In the genomic region with DNA sequence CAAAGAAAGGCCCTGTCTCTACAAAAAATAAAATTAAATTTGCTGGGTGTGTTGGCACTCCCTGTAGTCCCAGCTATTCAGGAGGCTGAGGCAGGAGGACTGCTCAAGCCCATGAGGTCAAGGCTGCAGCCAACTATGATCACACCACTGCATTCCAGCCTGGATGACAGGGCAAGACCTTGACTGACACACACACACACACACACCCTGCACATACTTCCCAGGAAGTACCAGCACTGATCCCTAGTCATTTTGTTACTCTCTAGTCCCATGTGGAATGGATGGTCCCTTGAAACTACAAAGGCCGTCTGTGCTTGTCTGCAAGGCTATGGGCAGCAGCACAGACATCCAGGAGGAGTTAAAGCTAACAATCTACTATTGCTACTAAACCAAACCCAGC, we compare ENCODE assay signal across 27 cellular contexts. TPM values are rescaled to one million over a fixed set of nuclear protein-coding genes. Genes with fewer than 3 reads are reported as not detected.
DNase-seq lines count a peak whose midpoint lies in the region; ATAC-seq, FAIRE-seq and TF ChIP-seq lines count a peak whose summit lies in the region.
"Had no signal": no experiment of that assay in that cellular context is flagged by ENCODE, and none has a peak within 500 bp of the region (broad histone marks: within the 10 kb centered on the region; RNA-seq: fewer than 3 reads in every experiment).

No MANE protein-coding gene starts in this region.

- H3K9me3 ChIP-seq in HEK293 (ENCODE audit: control insufficient read depth, insufficient read depth, low read depth, low read length) (no peaks in the 10 kb centered on the region), astrocyte (ENCODE audit: insufficient read depth, low read depth, low read length) (no peaks in the 10 kb centered on the region), psoas muscle (no peaks in the 10 kb centered on the region), heart right ventricle (no peaks in the 10 kb centered on the region)
- H3K9me3 ChIP-seq: ascending aorta, left lung, vagina had no signal

- peaks cover 12% of the 10 kb centered on the region for H3K36me3 Mint-ChIP-seq in astrocyte (ENCODE audit: low read depth, unreplicated experiment)
- H3K36me3 Mint-ChIP-seq: activated CD8-positive, alpha-beta memory T cell treated with anti-CD3 and anti-CD28 coated beads, Interleukin-2, amount 10 ng/mL, durations not matched to agents 7 days and 5 days had no signal

- POLR2A ChIA-PET in HEK293 (lab: Yijun Ruan, JAX): no interaction called here

- H3K4me3 ChIP-seq in HEK293 (ENCODE audit: low read depth, low read length) (no peak overlapping the region), astrocyte (ENCODE audit: insufficient read depth, low read depth, low read length) (no peak overlapping the region), psoas muscle (no peak overlapping the region), heart right ventricle (no peak overlapping the region)
- H3K4me3 ChIP-seq: ascending aorta, left lung, smooth muscle cell, vagina had no signal

- H3K36me3 ChIP-seq in HEK293 (ENCODE audit: control insufficient read depth in 2 of 2, insufficient read depth in 1 of 2, low read length in 2 of 2) (no peaks in the 10 kb centered on the region), astrocyte (ENCODE audit: insufficient read depth, low read length) (peaks cover 2% of the 10 kb centered on the region), psoas muscle (ENCODE audit: insufficient read depth in 1 of 2, low read depth in 1 of 2) (no peaks in the 10 kb centered on the region), heart right ventricle (no peaks in the 10 kb centered on the region)
- H3K36me3 ChIP-seq: ascending aorta, left lung, vagina had no signal

- peaks cover 97% of the 10 kb centered on the region for H4K20me1 ChIP-seq in astrocyte (ENCODE audit: insufficient read depth, low read length)

- no peak overlapping the region for H3K27ac ChIP-seq in HEK293 (ENCODE audit: extremely low read depth, low read depth, low read length)
- no peak overlapping the region for H3K27ac ChIP-seq in astrocyte (ENCODE audit: low read depth, low read length)
- no peak overlapping the region for H3K27ac ChIP-seq in psoas muscle
- H3K27ac ChIP-seq in heart right ventricle: no peak overlapping the region
- H3K27ac ChIP-seq: ascending aorta, left lung, vagina, WERI-Rb-1 had no signal

- H3K4me1 ChIP-seq in HEK293 (ENCODE audit: control insufficient read depth, insufficient read depth, low read length) (no peaks in the 10 kb centered on the region), astrocyte (ENCODE audit: insufficient read depth, low read length) (peaks cover 7% of the 10 kb centered on the region), psoas muscle (peaks cover 5% of the 10 kb centered on the region), heart right ventricle (peaks cover 0 to 34% (median 9%) of the 10 kb centered on the region in 9 donors)
- H3K4me1 ChIP-seq: ascending aorta, left lung had no signal

- no peak overlapping the region for H3K27ac Mint-ChIP-seq in astrocyte (ENCODE audit: unreplicated experiment)
- H3K27ac Mint-ChIP-seq: activated CD4-positive, alpha-beta T cell treated with anti-CD3 and anti-CD28 coated beads, Interleukin-2, amount 10 ng/mL, durations not matched to agents 7 days and 5 days; activated CD8-positive, alpha-beta memory T cell treated with anti-CD3 and anti-CD28 coated beads, Interleukin-2, amount 10 ng/mL, durations not matched to agents 7 days and 5 days; activated T-cell treated with anti-CD3 and anti-CD28 coated beads, Interleukin-2, amount 50 U/mL, for 72 hours; CD14-positive monocyte had no signal

- no peaks in the 10 kb centered on the region for H3K27me3 Mint-ChIP-seq in astrocyte (ENCODE audit: low read depth, unreplicated experiment)
- H3K27me3 Mint-ChIP-seq: activated CD4-positive, alpha-beta T cell treated with anti-CD3 and anti-CD28 coated beads, Interleukin-2, amount 10 ng/mL, durations not matched to agents 7 days and 5 days; activated CD8-positive, alpha-beta memory T cell treated with anti-CD3 and anti-CD28 coated beads, Interleukin-2, amount 10 ng/mL, durations not matched to agents 7 days and 5 days; central memory CD8-positive, alpha-beta T cell; naive thymus-derived CD4-positive, alpha-beta T cell had no signal

- CTCF ChIA-PET in HEK293 (lab: Yijun Ruan, JAX): interaction anchor here (0.6 to 0.7 kb wide), 3 partner anchors 16 to 297 kb away, joined by 3 to 5 read pairs (median 4); no protein-coding TSS in a partner anchor

- peak; percentile 23 for DNase-seq in astrocyte (ENCODE audit: low read depth)
- DNase-seq in kidney tubule cell (ENCODE audit: low spot score): peak; percentile 66
- DNase-seq in psoas muscle: no peak
- DNase-seq in NCI-H187 (lab: John Stamatoyannopoulos, UW): no peak
- no peak for DNase-seq in heart right ventricle
- DNase-seq: activated CD4-positive, alpha-beta T cell treated with anti-CD3 and anti-CD28 coated beads, Interleukin-2, amount 10 ng/mL, durations not matched to agents 7 days and 5 days; activated CD8-positive, alpha-beta memory T cell treated with anti-CD3 and anti-CD28 coated beads, Interleukin-2, amount 10 ng/mL, durations not matched to agents 7 days and 5 days; activated naive CD4-positive, alpha-beta T cell treated with anti-CD3 and anti-CD28 coated beads, Interleukin-2, amount 50 U/mL, for 16 hours; activated T-cell treated with anti-CD3 and anti-CD28 coated beads, Interleukin-2, amount 50 U/mL, for 72 hours; DMS 273 treated with DMSO at 0.1 percent for 48 hours; Kasumi-1; left lung; naive thymus-derived CD4-positive, alpha-beta T cell; NCI-H1092; NCI-H2029 treated with DMSO at 0.1 percent for 48 hours; NCI-H226; occipital lobe; stimulated activated CD4-positive, alpha-beta T cell treated with anti-CD3 and anti-CD28 coated beads, Interleukin-2, amount 100 ng/mL, for 24 hours; WERI-Rb-1 had no signal

- no peak overlapping the region for H3K4me3 Mint-ChIP-seq in astrocyte (ENCODE audit: unreplicated experiment)
- H3K4me3 Mint-ChIP-seq: activated CD4-positive, alpha-beta T cell treated with anti-CD3 and anti-CD28 coated beads, Interleukin-2, amount 10 ng/mL, durations not matched to agents 7 days and 5 days; activated CD8-positive, alpha-beta memory T cell treated with anti-CD3 and anti-CD28 coated beads, Interleukin-2, amount 10 ng/mL, durations not matched to agents 7 days and 5 days; activated T-cell treated with anti-CD3 and anti-CD28 coated beads, Interleukin-2, amount 50 U/mL, for 72 hours; CD14-positive monocyte; central memory CD8-positive, alpha-beta T cell had no signal

- H3K9me3 Mint-ChIP-seq in astrocyte (ENCODE audit: unreplicated experiment): no peaks in the 10 kb centered on the region
- H3K9me3 Mint-ChIP-seq: activated CD4-positive, alpha-beta T cell treated with anti-CD3 and anti-CD28 coated beads, Interleukin-2, amount 10 ng/mL, durations not matched to agents 7 days and 5 days; activated T-cell treated with anti-CD3 and anti-CD28 coated beads, Interleukin-2, amount 50 U/mL, for 72 hours; CD14-positive monocyte; central memory CD8-positive, alpha-beta T cell; naive thymus-derived CD4-positive, alpha-beta T cell had no signal

- H2AFZ ChIP-seq in astrocyte (ENCODE audit: low read depth, low read length): no peak overlapping the region

- H3K4me1 Mint-ChIP-seq in astrocyte (ENCODE audit: low read depth, unreplicated experiment): peaks cover 26% of the 10 kb centered on the region

- TF ChIP-seq CTCF in HEK293 (tag by site-specific recombination; IDR thresholded peaks at IDR 0.05): no peak
- TF ChIP-seq CTCF in astrocyte (IDR thresholded peaks at IDR 0.05; ENCODE audit: insufficient read depth, low read depth, low read length): no peak
- TF ChIP-seq CTCF in psoas muscle (IDR thresholded peaks at IDR 0.05): no peak
- no peak for TF ChIP-seq CTCF in heart right ventricle (IDR thresholded peaks at IDR 0.05)

- no peak for ATAC-seq in psoas muscle
- ATAC-seq in GM21786 (IDR thresholded peaks at IDR 0.05; ENCODE audit: unreplicated experiment): no peak
- no peak for ATAC-seq in heart right ventricle
- ATAC-seq: activated CD8-positive, alpha-beta memory T cell treated with anti-CD3 and anti-CD28 coated beads, Interleukin-2, amount 10 ng/mL, durations not matched to agents 7 days and 5 days; activated T-cell treated with anti-CD3 and anti-CD28 coated beads, Interleukin-2, amount 50 U/mL, for 72 hours; left lung; naive thymus-derived CD4-positive, alpha-beta T cell had no signal

- intact Hi-C loops in psoas muscle (cut with DNase I): no loop called here
- intact Hi-C loops in heart right ventricle (cut with DNase I): no loop called here

- FAIRE-seq in astrocyte (lab: Jason Lieb, UNC): no peak
- FAIRE-seq: H54 had no signal

- H3K9ac ChIP-seq in astrocyte (ENCODE audit: low read length): no peak overlapping the region

- 93 to 96% (median 96%) methylated on average over 1 of the region's 1 CpG for WGBS in psoas muscle, 3 donors
- WGBS in heart right ventricle, 2 donors: 86 to 93% methylated on average over 1 of the region's 1 CpG

- H3K27me3 ChIP-seq in astrocyte (ENCODE audit: insufficient read depth, low read length) (no peaks in the 10 kb centered on the region), psoas muscle (ENCODE audit: insufficient read depth in 3 of 3, low read length in 2 of 3) (no peaks in the 10 kb centered on the region), heart right ventricle (no peaks in the 10 kb centered on the region)
- H3K27me3 ChIP-seq: ascending aorta, left lung, vagina had no signal

- peaks cover 45% of the 10 kb centered on the region for H3K79me2 ChIP-seq in astrocyte (ENCODE audit: insufficient read depth, low read length)

- H3K4me2 ChIP-seq in astrocyte (ENCODE audit: low read length): no peak overlapping the region
- H3K4me2 ChIP-seq: smooth muscle cell had no signal

TF ChIP-seq in HEK293, 187 proteins besides CTCF, POLR2A, EP300 and RAD21 (continues in another document):
- no peak for TF ChIP-seq ZNF529 (tag by site-specific recombination; IDR thresholded peaks at IDR 0.05; ENCODE audit: insufficient replicate concordance)
- TF ChIP-seq, protein P1, sequence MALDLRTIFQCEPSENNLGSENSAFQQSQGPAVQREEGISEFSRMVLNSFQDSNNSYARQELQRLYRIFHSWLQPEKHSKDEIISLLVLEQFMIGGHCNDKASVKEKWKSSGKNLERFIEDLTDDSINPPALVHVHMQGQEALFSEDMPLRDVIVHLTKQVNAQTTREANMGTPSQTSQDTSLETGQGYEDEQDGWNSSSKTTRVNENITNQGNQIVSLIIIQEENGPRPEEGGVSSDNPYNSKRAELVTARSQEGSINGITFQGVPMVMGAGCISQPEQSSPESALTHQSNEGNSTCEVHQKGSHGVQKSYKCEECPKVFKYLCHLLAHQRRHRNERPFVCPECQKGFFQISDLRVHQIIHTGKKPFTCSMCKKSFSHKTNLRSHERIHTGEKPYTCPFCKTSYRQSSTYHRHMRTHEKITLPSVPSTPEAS (tag by site-specific recombination; IDR thresholded peaks at IDR 0.05): peak; percentile 71
- TF ChIP-seq ZNF670 (tag by site-specific recombination; IDR thresholded peaks at IDR 0.05; ENCODE audit: low read depth): no peak
- no peak for TF ChIP-seq ZNF837 (tag by site-specific recombination; IDR thresholded peaks at IDR 0.05)

RNA-seq across cellular contexts. Expression of a gene that starts 59.7 kb away (rescaled TPM):
- total RNA-seq in astrocyte (0.82 and 0.91 TPM in 2 replicates), psoas muscle (under 1 TPM in 3 of 4 donors, not detected in 1; 0.13 to 0.44 (median 0.26) TPM), heart right ventricle (under 1 TPM in 2 of 10 donors, not detected in 8; 0.12 to 0.17 TPM)
- polyA plus RNA-seq in psoas muscle (under 1 TPM; 0.03 to 0.23 (median 0.19) TPM), heart right ventricle (under 1 TPM; 0.32 to 0.95 TPM)
- polyA plus RNA-seq: CD14-positive monocyte had no signal

Comparison
In these comparisons a context has a peak if more than half of its experiments do, and no peak if none do; other contexts are left out.
1. DNase-seq: peak in astrocyte (single experiment) and kidney tubule cell (single experiment); none in psoas muscle (0 of 2), NCI-H187 (0 of 2) and heart right ventricle (0 of 2).